ENCODE assay signal across 17 cellular contexts in the genomic region with DNA sequence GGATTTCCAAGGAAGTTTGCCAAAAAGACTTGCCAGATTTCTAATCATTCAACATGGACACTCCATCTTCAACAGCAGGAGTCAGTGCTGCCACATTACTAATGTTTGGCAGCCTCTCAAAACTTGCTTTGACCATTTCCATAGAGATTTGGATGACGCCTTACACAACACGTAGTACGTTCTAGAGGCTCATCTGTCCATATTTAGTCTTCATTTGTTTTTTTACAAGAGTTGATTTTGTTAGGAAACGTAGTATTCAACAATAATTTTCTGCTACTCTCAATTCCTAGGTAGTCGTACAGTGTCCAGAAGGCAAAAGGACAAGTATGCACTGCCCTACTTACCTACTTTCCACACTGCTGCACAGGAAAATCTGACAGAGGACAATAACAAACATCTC.
DNase-seq lines count a peak whose midpoint lies in the region; ATAC-seq lines count a peak whose summit lies in the region.
"Had no signal": no experiment of that assay in that cellular context is flagged by ENCODE, and none has a peak within 500 bp of the region (broad histone marks: within the 10 kb centered on the region; RNA-seq: fewer than 3 reads in every experiment).

No MANE protein-coding gene starts in this region.

- ATAC-seq in HG02970 (IDR thresholded peaks at IDR 0.05; ENCODE audit: low FRiP score, unreplicated experiment): no peak
- ATAC-seq in HG03520 (IDR thresholded peaks at IDR 0.05; ENCODE audit: unreplicated experiment): no peak
- ATAC-seq: CD8-positive, alpha-beta T cell; GM12878; GM23338; HCT116 had no signal

- in situ Hi-C loops in G401 (cut with HindIII; ENCODE audit: low sequenced_read_pairs): no loop called here

- DNase-seq in G401 (ENCODE audit: low spot score) (peak; percentile 87), RKO (ENCODE audit: low spot score) (peak; percentile 10), cerebellum (ENCODE audit: low spot score) (peak; percentile 48), superior temporal gyrus (ENCODE audit: extremely low spot score) (peak; percentile 9), NCI-H146 treated with DMSO at 0.1 percent for 48 hours (lab: John Stamatoyannopoulos, UW; ENCODE audit: unreplicated experiment) (no peak)
- DNase-seq: Caco-2; CD4-positive, CD25-positive, alpha-beta regulatory T cell; CD8-positive, alpha-beta T cell; DMS153; DND-41; GDM1; H9 had no signal
